ENCODE assay signal across 1 cellular context in the genomic region with DNA sequence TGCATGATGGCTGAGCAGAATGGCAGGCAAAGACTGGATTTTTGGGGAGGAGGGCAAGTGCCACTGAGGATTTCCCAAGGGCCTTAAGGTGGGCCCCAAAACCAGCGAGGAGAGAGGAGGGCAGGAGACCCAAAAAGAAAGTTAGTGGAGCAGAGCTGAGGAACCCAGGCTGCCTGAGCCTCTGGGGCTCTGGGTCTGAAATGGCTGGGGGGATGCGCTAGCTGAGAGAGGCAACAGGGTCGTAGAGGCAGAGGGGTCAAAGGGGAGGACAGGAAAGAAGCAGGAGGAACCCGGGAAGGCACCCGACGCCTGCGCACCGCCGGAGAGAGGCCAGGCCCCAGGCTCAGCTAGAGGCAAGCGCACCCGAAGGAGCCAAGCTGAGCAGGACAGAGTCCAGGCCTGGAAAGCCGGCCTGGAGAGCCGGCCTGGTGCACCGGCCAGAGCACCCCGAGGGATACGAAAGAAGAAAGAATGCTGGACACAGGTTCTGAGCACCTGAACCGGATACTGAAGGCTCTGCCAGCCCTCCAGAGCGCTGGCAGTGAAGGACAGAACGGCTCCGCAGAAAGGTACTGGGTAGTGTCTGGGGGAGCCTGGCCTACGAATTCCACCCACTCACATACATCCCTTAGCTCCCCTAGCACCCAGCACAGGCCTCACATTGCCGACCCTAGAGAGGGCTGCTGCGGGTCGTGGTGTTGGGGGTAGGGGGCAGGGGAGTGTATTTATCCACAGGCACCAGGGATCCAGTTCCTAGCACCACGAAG.
TF ChIP-seq lines count a peak whose summit lies in the region.

No MANE protein-coding gene starts in this region.

TF ChIP-seq in H1, 55 proteins besides CTCF, POLR2A, EP300 and RAD21:
- peak; percentile 90 for TF ChIP-seq RNF2 (IDR thresholded peaks at IDR 0.05; ENCODE audit: borderline replicate concordance, low read depth, low read length, missing control alignments, poor library complexity, severe bottlenecking)
- no peak for TF ChIP-seq SRF (IDR thresholded peaks at IDR 0.05; ENCODE audit: low read depth, low read length)
